1 cellular context compared by ENCODE assay signal in genomic region chr9:132669636-132670358, GRCh38.
TF ChIP-seq lines count a peak whose summit lies in the region.

Gene DDX31 (minus strand): TSS chr9:132669983. CDS start chr9:132669934, 49 bp downstream.

TF ChIP-seq in SK-N-SH, 30 proteins besides CTCF, POLR2A, EP300 and RAD21 (continued from another document):
- TF ChIP-seq GABPA (IDR thresholded peaks at IDR 0.05; ENCODE audit: low read depth) (peak; percentile 74), MEF2A (IDR thresholded peaks at IDR 0.05; ENCODE audit: borderline replicate concordance, low read depth) (no peak)
- TF ChIP-seq, protein P1, sequence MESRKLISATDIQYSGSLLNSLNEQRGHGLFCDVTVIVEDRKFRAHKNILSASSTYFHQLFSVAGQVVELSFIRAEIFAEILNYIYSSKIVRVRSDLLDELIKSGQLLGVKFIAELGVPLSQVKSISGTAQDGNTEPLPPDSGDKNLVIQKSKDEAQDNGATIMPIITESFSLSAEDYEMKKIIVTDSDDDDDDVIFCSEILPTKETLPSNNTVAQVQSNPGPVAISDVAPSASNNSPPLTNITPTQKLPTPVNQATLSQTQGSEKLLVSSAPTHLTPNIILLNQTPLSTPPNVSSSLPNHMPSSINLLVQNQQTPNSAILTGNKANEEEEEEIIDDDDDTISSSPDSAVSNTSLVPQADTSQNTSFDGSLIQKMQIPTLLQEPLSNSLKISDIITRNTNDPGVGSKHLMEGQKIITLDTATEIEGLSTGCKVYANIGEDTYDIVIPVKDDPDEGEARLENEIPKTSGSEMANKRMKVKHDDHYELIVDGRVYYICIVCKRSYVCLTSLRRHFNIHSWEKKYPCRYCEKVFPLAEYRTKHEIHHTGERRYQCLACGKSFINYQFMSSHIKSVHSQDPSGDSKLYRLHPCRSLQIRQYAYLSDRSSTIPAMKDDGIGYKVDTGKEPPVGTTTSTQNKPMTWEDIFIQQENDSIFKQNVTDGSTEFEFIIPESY (IDR thresholded peaks at IDR 0.05; ENCODE audit: borderline replicate concordance, low read depth): no peak
